Comparison of ENCODE assay signal across 10 cellular contexts in the genomic region with DNA sequence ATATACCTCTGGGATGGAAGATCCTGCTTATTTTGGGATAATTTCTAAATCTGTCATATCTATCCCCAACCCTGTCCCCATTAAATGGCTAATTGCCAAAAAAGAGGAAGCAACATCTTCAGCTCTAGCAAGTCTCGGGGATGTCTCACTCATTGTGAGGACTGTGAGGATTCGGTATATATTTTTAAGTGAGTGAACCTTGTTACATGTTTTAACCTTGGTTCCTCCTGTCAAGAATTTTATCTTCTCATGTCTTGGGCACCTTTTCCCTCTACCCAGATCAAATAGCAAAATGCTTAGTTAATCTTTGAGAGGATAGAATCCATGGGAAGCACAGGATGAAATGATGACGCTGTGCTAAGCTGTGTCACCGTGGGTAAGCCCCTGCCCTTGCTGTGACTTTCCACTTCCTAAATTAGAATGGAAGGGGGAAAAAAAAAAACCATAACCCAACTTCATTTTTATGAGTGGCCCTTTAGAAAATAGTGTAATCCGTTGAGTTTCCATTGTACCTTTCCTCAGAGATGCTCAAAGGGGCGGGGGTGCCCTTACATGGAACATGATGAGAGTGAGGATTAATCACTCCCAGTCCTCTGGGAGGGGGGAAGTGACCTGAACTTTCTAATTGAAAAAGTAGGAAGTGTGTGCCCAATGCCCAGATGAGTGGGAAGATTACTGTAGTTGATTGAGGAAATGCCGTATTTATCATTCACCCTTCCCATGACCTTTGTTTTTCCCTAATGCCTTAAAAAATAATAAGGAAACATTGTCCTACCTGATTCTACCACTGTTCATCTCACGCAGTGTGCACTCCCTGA. TPM values are rescaled to one million over a fixed set of nuclear protein-coding genes. Genes with fewer than 3 reads are reported as not detected.
A peak's percentile ranks its signal among the peaks of the same experiment; 100 is the strongest.
DNase-seq lines count a peak whose midpoint lies in the region; ATAC-seq, FAIRE-seq and TF ChIP-seq lines count a peak whose summit lies in the region.
"Had no signal": no experiment of that assay in that cellular context is flagged by ENCODE, and none has a peak within 500 bp of the region (broad histone marks: within the 10 kb centered on the region; RNA-seq: fewer than 3 reads in every experiment).

No MANE protein-coding gene starts in this region.

- peaks cover 84% of the 10 kb centered on the region for H3K4me1 Mint-ChIP-seq in activated naive CD4-positive, alpha-beta T cell treated with anti-CD3 and anti-CD28 coated beads for 36 hours (ENCODE audit: low read depth)
- H3K4me1 Mint-ChIP-seq in stimulated activated naive B cell treated with anti-CD40 and anti-IgM and Interleukin-4, amounts not matched to agents 10 μg/mL and 1 μg/mL and 100 μg/mL, for 72 hours, result peaks cover 51 to 76% of the 10 kb centered on the region in 2 donors

- H3K9me3 Mint-ChIP-seq in activated naive CD4-positive, alpha-beta T cell treated with anti-CD3 and anti-CD28 coated beads for 36 hours, result no peaks in the 10 kb centered on the region
- H3K9me3 Mint-ChIP-seq in stimulated activated naive B cell treated with anti-CD40 and anti-IgM and Interleukin-4, amounts not matched to agents 10 μg/mL and 1 μg/mL and 100 μg/mL, for 72 hours, result no peaks in the 10 kb centered on the region

- no peak for TF ChIP-seq POLR2A in endothelial cell of umbilical vein (IDR thresholded peaks at IDR 0.05; ENCODE audit: low read depth, low read length)

- peak in 1 of 2 donors; percentile 14 for ATAC-seq in stimulated activated naive B cell treated with anti-CD40 and anti-IgM and Interleukin-4, amounts not matched to agents 10 μg/mL and 1 μg/mL and 100 μg/mL, for 72 hours (replicated peaks)
- no peak for ATAC-seq in HG03095 (IDR thresholded peaks at IDR 0.05; ENCODE audit: unreplicated experiment)
- ATAC-seq: left lung had no signal

- H3K27ac Mint-ChIP-seq in activated naive CD4-positive, alpha-beta T cell treated with anti-CD3 and anti-CD28 coated beads for 36 hours, result peak overlapping the region; percentile 83
- peak overlapping the region; percentile 86 for H3K27ac Mint-ChIP-seq in stimulated activated naive B cell treated with anti-CD40 and anti-IgM and Interleukin-4, amounts not matched to agents 10 μg/mL and 1 μg/mL and 100 μg/mL, for 72 hours

- no TSS peak for BruUV-seq in endothelial cell of umbilical vein (replicated peaks; lab: Mats Ljungman, UMichigan)

- H2AFZ ChIP-seq in Loucy (ENCODE audit: low read length) (no peak overlapping the region), endothelial cell of umbilical vein (ENCODE audit: low read depth, low read length) (no peak overlapping the region), neuronal stem cell (ENCODE audit: low read length) (no peak overlapping the region)

- H3K36me3 ChIP-seq in Loucy (ENCODE audit: insufficient read depth, low read length) (peaks cover 19% of the 10 kb centered on the region), endothelial cell of umbilical vein (ENCODE audit: control insufficient read depth in 2 of 2, extremely low read depth in 1 of 2, insufficient read depth in 2 of 2, low read length in 2 of 2) (peaks cover 7 to 8% of the 10 kb centered on the region in 2 experiments), neuronal stem cell (replicated peaks in 1 of 2; ENCODE audit: control insufficient read depth in 2 of 2, insufficient read depth in 2 of 2, low read length in 2 of 2) (peaks cover 3 to 18% of the 10 kb centered on the region in 2 donors)

- no peak overlapping the region for H3K4me3 ChIP-seq in Loucy (ENCODE audit: low read length, poor library complexity, severe bottlenecking)
- H3K4me3 ChIP-seq in endothelial cell of umbilical vein (replicated peaks in 1 of 3; ENCODE audit: insufficient read depth in 1 of 3, low read depth in 1 of 3, low read length in 3 of 3), result no peak overlapping the region
- no peak overlapping the region for H3K4me3 ChIP-seq in neuronal stem cell (ENCODE audit: low read length in 2 of 2)
- H3K4me3 ChIP-seq: left lung had no signal

- dilution Hi-C loops in endothelial cell of umbilical vein (cut with MboI; ENCODE audit: extremely low pct_ligation_motif_present, low sequenced_read_pairs), result loop anchor here (25.0 kb wide), 1 partner anchor 107 kb away; no protein-coding TSS in a partner anchor

- CTCF ChIA-PET in activated naive CD4-positive, alpha-beta T cell treated with anti-CD3 and anti-CD28 coated beads for 36 hours (lab: Charles Lee), result interaction anchor here (0.9 to 1.6 kb wide), 4 partner anchors 13 to 242 kb away, joined by 3 to 5 read pairs (median 4); no protein-coding TSS in a partner anchor
- CTCF ChIA-PET in endothelial cell of umbilical vein (lab: Charles Lee), result interaction anchor here (1.1 to 5.5 kb wide), 6 partner anchors 9 to 118 kb away, joined by 3 to 38 read pairs (median 4); no protein-coding TSS in a partner anchor

- POLR2A ChIA-PET in endothelial cell of umbilical vein (lab: Charles Lee), result no interaction called here

- H4K20me1 ChIP-seq in Loucy (ENCODE audit: insufficient read depth, low read length, poor library complexity, severe bottlenecking), result peaks cover 70% of the 10 kb centered on the region
- peaks cover 12% of the 10 kb centered on the region for H4K20me1 ChIP-seq in endothelial cell of umbilical vein (replicated peaks; ENCODE audit: control insufficient read depth, extremely low read depth, insufficient read depth, low read length)

- peak overlapping the region; percentile 14 for H3K4me3 Mint-ChIP-seq in activated naive CD4-positive, alpha-beta T cell treated with anti-CD3 and anti-CD28 coated beads for 36 hours
- peak overlapping the region; percentile 52 for H3K4me3 Mint-ChIP-seq in stimulated activated naive B cell treated with anti-CD40 and anti-IgM and Interleukin-4, amounts not matched to agents 10 μg/mL and 1 μg/mL and 100 μg/mL, for 72 hours

- peak overlapping the region; percentile 92 for H3K4me2 ChIP-seq in Loucy (ENCODE audit: low read depth, low read length, poor library complexity, severe bottlenecking)
- peak overlapping the region; percentile 48 for H3K4me2 ChIP-seq in endothelial cell of umbilical vein (ENCODE audit: insufficient read depth, low read length)
- no peak overlapping the region for H3K4me2 ChIP-seq in neuronal stem cell (ENCODE audit: insufficient read depth, low read length, poor library complexity, severe bottlenecking)

- TF ChIP-seq CTCF in Loucy (conservative IDR thresholded peaks at IDR 0.05; ENCODE audit: low read length) (no peak), endothelial cell of umbilical vein (IDR thresholded peaks at IDR 0.05; ENCODE audit: extremely low read depth in 1 of 2, insufficient read depth in 1 of 2, low read depth in 1 of 2, low read length in 2 of 2) (no peak)

- DNase-seq in activated naive CD4-positive, alpha-beta T cell treated with anti-CD3 and anti-CD28 coated beads for 36 hours, result peak; percentile 44
- no peak for DNase-seq in activated naive CD4-positive, alpha-beta T cell (lab: John Stamatoyannopoulos, UW)
- peak; percentile 85 for DNase-seq in endothelial cell of umbilical vein (ENCODE audit: low read depth, low spot score)
- no peak for DNase-seq in stimulated activated naive B cell treated with anti-CD40 and anti-IgM and Interleukin-4, amounts not matched to agents 10 μg/mL and 1 μg/mL and 100 μg/mL, for 72 hours
- no peak for DNase-seq in HUDEP-2 (lab: John Stamatoyannopoulos, UW; ENCODE audit: unreplicated experiment in 76 of 76)
- no peak for DNase-seq in neuronal stem cell (ENCODE audit: low spot score)
- DNase-seq: left lung, NCI-H510A had no signal

- H3K9me2 ChIP-seq in Loucy (replicated peaks; ENCODE audit: low read depth, low read length), result no peaks in the 10 kb centered on the region

- no peak overlapping the region for H3K14ac ChIP-seq in neuronal stem cell (ENCODE audit: low read length)

- no peaks in the 10 kb centered on the region for H3K27me3 ChIP-seq in Loucy (ENCODE audit: insufficient read depth, low read length, poor library complexity, severe bottlenecking)
- H3K27me3 ChIP-seq in endothelial cell of umbilical vein (ENCODE audit: control insufficient read depth in 2 of 2, insufficient read depth in 2 of 2, low read length in 2 of 2), result no peaks in the 10 kb centered on the region
- H3K27me3 ChIP-seq in neuronal stem cell (ENCODE audit: control insufficient read depth in 3 of 3, insufficient read depth in 3 of 3, low read depth in 1 of 3, low read length in 3 of 3), result no peaks in the 10 kb centered on the region
- H3K27me3 ChIP-seq: left lung had no signal

- no peak overlapping the region for H3K23ac ChIP-seq in neuronal stem cell (ENCODE audit: low read depth, low read length, poor library complexity)

- H2BK12ac ChIP-seq in neuronal stem cell (ENCODE audit: low read length), result no peak overlapping the region

- H3K9ac ChIP-seq in Loucy (ENCODE audit: low read depth, low read length, poor library complexity, severe bottlenecking) (no peak overlapping the region), endothelial cell of umbilical vein (replicated peaks; ENCODE audit: extremely low read depth, insufficient read depth, low read length) (no peak overlapping the region), neuronal stem cell (ENCODE audit: low read depth, low read length, poor library complexity) (no peak overlapping the region)

- peak; percentile 21 for FAIRE-seq in endothelial cell of umbilical vein (lab: Jason Lieb, UNC)

- intact Hi-C loops in activated naive CD4-positive, alpha-beta T cell treated with anti-CD3 and anti-CD28 coated beads for 36 hours (cut with micrococcal nuclease), result no loop called here
- intact Hi-C loops in endothelial cell of umbilical vein (cut with micrococcal nuclease), result loop anchor here (1.0 kb wide), 1 partner anchor 228 kb away; no protein-coding TSS in a partner anchor

- H3K79me2 ChIP-seq in Loucy (ENCODE audit: insufficient read depth, low read length) (peaks cover 83% of the 10 kb centered on the region), endothelial cell of umbilical vein (ENCODE audit: control insufficient read depth, insufficient read depth, low read length) (peaks cover 84% of the 10 kb centered on the region)

- no peaks in the 10 kb centered on the region for H3K9me3 ChIP-seq in Loucy (ENCODE audit: insufficient read depth, low read depth, low read length)
- H3K9me3 ChIP-seq in endothelial cell of umbilical vein (replicated peaks; ENCODE audit: control insufficient read depth, insufficient read depth, low read length), result no peaks in the 10 kb centered on the region
- H3K9me3 ChIP-seq in neuronal stem cell (replicated peaks in 1 of 2; ENCODE audit: control insufficient read depth in 2 of 2, insufficient read depth in 1 of 2, low read depth in 1 of 2, low read length in 2 of 2), result no peaks in the 10 kb centered on the region
- H3K9me3 ChIP-seq: left lung had no signal

- H3K27ac ChIP-seq in endothelial cell of umbilical vein (ENCODE audit: insufficient read depth, low read depth, low read length) (peak overlapping the region; percentile 13), neuronal stem cell (replicated peaks; ENCODE audit: low read length) (no peak overlapping the region)

- H2AK5ac ChIP-seq in neuronal stem cell (ENCODE audit: low read depth, low read length), result no peak overlapping the region

- no peak overlapping the region for H4K8ac ChIP-seq in neuronal stem cell (ENCODE audit: low read depth, low read length)

- no peak overlapping the region for H2BK5ac ChIP-seq in neuronal stem cell (ENCODE audit: low read length)

- no peaks in the 10 kb centered on the region for H3K9me1 ChIP-seq in endothelial cell of umbilical vein (replicated peaks; ENCODE audit: control insufficient read depth, extremely low read depth, insufficient read depth, low read length)

- WGBS in neuronal stem cell (ENCODE audit: extremely low coverage in 2 of 2, insufficient read length in 2 of 2, insufficient replicate concordance in 1 of 2), 2 donors, result no CpG with 5 or more reads among the region's 8 CpGs

- H3K18ac ChIP-seq in neuronal stem cell (ENCODE audit: low read length), result no peak overlapping the region

- no peaks in the 10 kb centered on the region for H3K79me1 ChIP-seq in neuronal stem cell (ENCODE audit: low read depth, low read length)

- no peaks in the 10 kb centered on the region for H3F3A ChIP-seq in Loucy (ENCODE audit: low read depth)

- no peak overlapping the region for H3K4ac ChIP-seq in neuronal stem cell (ENCODE audit: low read length)

- H3K4me1 ChIP-seq in Loucy (ENCODE audit: insufficient read depth, low read length, poor library complexity, severe bottlenecking), result peaks cover 60% of the 10 kb centered on the region
- peaks cover 57% of the 10 kb centered on the region for H3K4me1 ChIP-seq in endothelial cell of umbilical vein (ENCODE audit: control insufficient read depth, extremely low read depth, insufficient read depth, low read length)
- H3K4me1 ChIP-seq in neuronal stem cell (ENCODE audit: control insufficient read depth in 2 of 2, insufficient read depth in 1 of 2, low read depth in 1 of 2, low read length in 2 of 2), result peaks cover 9 to 25% of the 10 kb centered on the region in 2 donors

- H2BK15ac ChIP-seq in neuronal stem cell (ENCODE audit: low read length), result no peak overlapping the region

- H4K91ac ChIP-seq in neuronal stem cell (ENCODE audit: low read depth, low read length, poor library complexity), result no peak overlapping the region

- no peaks in the 10 kb centered on the region for H3K27me3 Mint-ChIP-seq in activated naive CD4-positive, alpha-beta T cell treated with anti-CD3 and anti-CD28 coated beads for 36 hours (ENCODE audit: low read depth)
- H3K27me3 Mint-ChIP-seq in stimulated activated naive B cell treated with anti-CD40 and anti-IgM and Interleukin-4, amounts not matched to agents 10 μg/mL and 1 μg/mL and 100 μg/mL, for 72 hours, result no peaks in the 10 kb centered on the region

- H2BK120ac ChIP-seq in neuronal stem cell (ENCODE audit: low read depth, low read length), result no peak overlapping the region

- peaks cover 25% of the 10 kb centered on the region for H3K36me3 Mint-ChIP-seq in activated naive CD4-positive, alpha-beta T cell treated with anti-CD3 and anti-CD28 coated beads for 36 hours (ENCODE audit: low read depth)
- peaks cover 11 to 12% of the 10 kb centered on the region in 2 donors for H3K36me3 Mint-ChIP-seq in stimulated activated naive B cell treated with anti-CD40 and anti-IgM and Interleukin-4, amounts not matched to agents 10 μg/mL and 1 μg/mL and 100 μg/mL, for 72 hours

RNA-seq across cellular contexts. Expression of a gene that starts 7.7 kb away (rescaled TPM):
- 100 to 1,000 TPM; 360 to 370 TPM for total RNA-seq in activated naive CD4-positive, alpha-beta T cell treated with anti-CD3 and anti-CD28 coated beads for 36 hours
- total RNA-seq in endothelial cell of umbilical vein, result 263 and 325 TPM in 2 replicates
- polyA plus RNA-seq in endothelial cell of umbilical vein, result 184 and 263 TPM in 2 replicates
- polyA plus RNA-seq in endothelial cell of umbilical vein (2011; cell fraction: cytosol; rRNA removed), result 256 and 276 TPM in 2 replicates
- polyA plus RNA-seq in endothelial cell of umbilical vein (2011; cell fraction: nucleus; rRNA removed), result 313 and 354 TPM in 2 replicates
- 243 and 307 TPM in 2 replicates for polyA plus RNA-seq in endothelial cell of umbilical vein (2012)
- polyA minus RNA-seq in endothelial cell of umbilical vein, result 602 and 647 TPM in 2 replicates
- polyA minus RNA-seq in endothelial cell of umbilical vein (2011; cell fraction: cytosol; rRNA and poly(A)+ RNA removed), result 106 TPM
- 270 and 431 TPM in 2 replicates for polyA minus RNA-seq in endothelial cell of umbilical vein (2011; cell fraction: nucleus; rRNA and poly(A)+ RNA removed)
- 90.7 TPM for polyA plus RNA-seq in neuronal stem cell (2013, experiment 1 of 2)
- 87.6 TPM for polyA plus RNA-seq in neuronal stem cell (2013, experiment 2 of 2)

Comparison
In these comparisons a context has a peak if more than half of its experiments do, and no peak if none do; other contexts are left out.
1. DNase-seq: peak in activated naive CD4-positive, alpha-beta T cell treated with anti-CD3 and anti-CD28 coated beads for 36 hours (single experiment) and endothelial cell of umbilical vein (single experiment); none in activated naive CD4-positive, alpha-beta T cell (0 of 4), stimulated activated naive B cell treated with anti-CD40 and anti-IgM and Interleukin-4, amounts not matched to agents 10 μg/mL and 1 μg/mL and 100 μg/mL, for 72 hours (single experiment), HUDEP-2 (0 of 76) and neuronal stem cell (single experiment).